Comparison of ENCODE assay signal across 1 cellular context in the genomic region with DNA sequence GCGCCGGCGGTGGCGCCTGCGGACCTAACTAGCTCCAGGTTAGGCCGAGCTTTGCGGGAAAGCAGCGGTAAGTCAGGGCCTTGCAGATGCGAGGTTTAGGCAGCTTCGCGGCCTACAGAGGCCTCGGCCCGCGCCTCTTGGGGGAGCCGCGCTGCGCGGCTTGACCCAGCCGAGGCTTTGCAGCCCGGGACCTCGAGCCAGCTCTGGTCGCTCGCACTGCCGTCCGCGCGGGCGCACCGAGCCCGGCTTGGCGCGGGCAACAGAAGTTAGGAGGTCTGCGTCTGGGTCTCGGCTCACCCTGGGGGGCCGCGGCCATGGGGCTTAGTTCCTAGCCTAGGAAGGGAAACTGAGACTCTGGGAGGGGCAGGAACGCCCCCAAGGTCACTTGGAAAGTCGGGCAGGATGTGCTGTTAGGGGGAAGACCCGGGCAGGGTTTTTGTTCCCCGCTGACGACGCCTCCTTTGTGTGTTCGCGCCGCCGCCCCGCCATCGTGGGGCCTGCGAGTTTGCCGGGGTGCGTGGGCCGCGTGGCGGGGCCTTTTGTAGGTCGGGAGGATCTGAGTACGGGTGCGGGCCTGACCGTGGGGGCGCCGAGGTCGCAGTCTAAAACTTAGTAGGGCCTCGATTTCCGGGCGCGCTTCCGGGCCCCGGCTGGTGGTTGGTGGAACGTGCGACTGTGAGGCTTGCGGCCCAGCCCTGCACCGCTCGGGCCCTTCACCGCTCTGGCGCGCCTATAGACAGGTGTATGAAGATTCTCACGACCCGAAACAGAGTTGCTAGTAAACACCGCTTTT.
TF ChIP-seq lines count a peak whose summit lies in the region.

No MANE protein-coding gene starts in this region.

TF ChIP-seq in SK-N-SH treated with all-trans-retinoic acid at 6 μM for 48 hours, 23 proteins besides CTCF, POLR2A, EP300 and RAD21 (continued from another document):
- TF ChIP-seq CREB5 (CRISPR knock-in tag; IDR thresholded peaks at IDR 0.05; ENCODE audit: low read depth) (no peak), ARNTL (CRISPR knock-in tag; IDR thresholded peaks at IDR 0.05; ENCODE audit: borderline replicate concordance, low read depth) (no peak), PPARA (CRISPR knock-in tag; IDR thresholded peaks at IDR 0.05; ENCODE audit: borderline replicate concordance) (no peak), SNAI2 (CRISPR knock-in tag; IDR thresholded peaks at IDR 0.05) (no peak), ZNF70 (CRISPR knock-in tag; IDR thresholded peaks at IDR 0.05) (no peak), ZFP30 (CRISPR knock-in tag; IDR thresholded peaks at IDR 0.05) (no peak)
- TF ChIP-seq, protein P1, sequence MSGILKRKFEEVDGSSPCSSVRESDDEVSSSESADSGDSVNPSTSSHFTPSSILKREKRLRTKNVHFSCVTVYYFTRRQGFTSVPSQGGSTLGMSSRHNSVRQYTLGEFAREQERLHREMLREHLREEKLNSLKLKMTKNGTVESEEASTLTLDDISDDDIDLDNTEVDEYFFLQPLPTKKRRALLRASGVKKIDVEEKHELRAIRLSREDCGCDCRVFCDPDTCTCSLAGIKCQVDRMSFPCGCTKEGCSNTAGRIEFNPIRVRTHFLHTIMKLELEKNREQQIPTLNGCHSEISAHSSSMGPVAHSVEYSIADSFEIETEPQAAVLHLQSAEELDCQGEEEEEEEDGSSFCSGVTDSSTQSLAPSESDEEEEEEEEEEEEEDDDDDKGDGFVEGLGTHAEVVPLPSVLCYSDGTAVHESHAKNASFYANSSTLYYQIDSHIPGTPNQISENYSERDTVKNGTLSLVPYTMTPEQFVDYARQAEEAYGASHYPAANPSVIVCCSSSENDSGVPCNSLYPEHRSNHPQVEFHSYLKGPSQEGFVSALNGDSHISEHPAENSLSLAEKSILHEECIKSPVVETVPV (CRISPR knock-in tag; IDR thresholded peaks at IDR 0.05) = no peak
